Comparison of ENCODE assay signal across 2 cellular contexts in the genomic region with DNA sequence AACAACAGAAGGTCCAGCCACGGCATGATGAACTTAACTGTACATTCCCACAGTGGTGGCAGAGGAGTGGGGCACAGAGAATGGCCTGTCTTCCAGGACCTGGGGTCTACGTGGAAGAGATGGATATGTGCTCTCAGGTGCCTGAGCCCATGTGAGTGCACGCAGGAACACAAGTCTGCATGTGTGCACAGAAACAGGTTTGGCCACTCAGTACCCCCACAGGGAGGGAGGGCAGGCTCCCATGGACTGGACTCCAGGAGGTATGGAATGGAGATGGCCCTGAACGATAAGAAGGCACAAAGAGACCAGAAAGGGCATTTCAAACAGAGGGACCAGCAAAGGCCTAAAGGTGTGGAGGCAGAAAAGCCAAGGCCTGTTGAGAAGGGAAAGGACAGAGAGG.
TF ChIP-seq lines count a peak whose summit lies in the region.

No MANE protein-coding gene starts in this region.

TF ChIP-seq in IMR-90, 13 proteins besides CTCF, POLR2A, EP300 and RAD21:
- TF ChIP-seq MAZ (IDR thresholded peaks at IDR 0.05; ENCODE audit: borderline replicate concordance, low read depth, low read length): no peak
- TF ChIP-seq RCOR1 (IDR thresholded peaks at IDR 0.05; ENCODE audit: insufficient replicate concordance, low read length): no peak
- TF ChIP-seq SMC3 (IDR thresholded peaks at IDR 0.05; ENCODE audit: low read depth, low read length): no peak
- TF ChIP-seq FOS (IDR thresholded peaks at IDR 0.05; ENCODE audit: low read depth, low read length): no peak
- TF ChIP-seq, protein P1, sequence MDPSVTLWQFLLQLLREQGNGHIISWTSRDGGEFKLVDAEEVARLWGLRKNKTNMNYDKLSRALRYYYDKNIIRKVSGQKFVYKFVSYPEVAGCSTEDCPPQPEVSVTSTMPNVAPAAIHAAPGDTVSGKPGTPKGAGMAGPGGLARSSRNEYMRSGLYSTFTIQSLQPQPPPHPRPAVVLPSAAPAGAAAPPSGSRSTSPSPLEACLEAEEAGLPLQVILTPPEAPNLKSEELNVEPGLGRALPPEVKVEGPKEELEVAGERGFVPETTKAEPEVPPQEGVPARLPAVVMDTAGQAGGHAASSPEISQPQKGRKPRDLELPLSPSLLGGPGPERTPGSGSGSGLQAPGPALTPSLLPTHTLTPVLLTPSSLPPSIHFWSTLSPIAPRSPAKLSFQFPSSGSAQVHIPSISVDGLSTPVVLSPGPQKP (IDR thresholded peaks at IDR 0.05; ENCODE audit: borderline replicate concordance, low read depth, low read length): no peak
- TF ChIP-seq NFE2L2 (IDR thresholded peaks at IDR 0.05; ENCODE audit: low read depth, low read length): no peak
- TF ChIP-seq MXI1 (IDR thresholded peaks at IDR 0.05; ENCODE audit: borderline replicate concordance, low read depth, low read length): no peak
- TF ChIP-seq RFX5 (IDR thresholded peaks at IDR 0.05; ENCODE audit: low read depth, low read length): no peak
- no peak for TF ChIP-seq CEBPB (IDR thresholded peaks at IDR 0.05; ENCODE audit: low read depth, low read length)
- TF ChIP-seq BHLHE40 (IDR thresholded peaks at IDR 0.05; ENCODE audit: low read depth, low read length): no peak
- no peak for TF ChIP-seq MAFK (IDR thresholded peaks at IDR 0.05; ENCODE audit: low read depth, low read length)
- no peak for TF ChIP-seq CHD1 (IDR thresholded peaks at IDR 0.05; ENCODE audit: low read depth, low read length)
- TF ChIP-seq, protein P2, sequence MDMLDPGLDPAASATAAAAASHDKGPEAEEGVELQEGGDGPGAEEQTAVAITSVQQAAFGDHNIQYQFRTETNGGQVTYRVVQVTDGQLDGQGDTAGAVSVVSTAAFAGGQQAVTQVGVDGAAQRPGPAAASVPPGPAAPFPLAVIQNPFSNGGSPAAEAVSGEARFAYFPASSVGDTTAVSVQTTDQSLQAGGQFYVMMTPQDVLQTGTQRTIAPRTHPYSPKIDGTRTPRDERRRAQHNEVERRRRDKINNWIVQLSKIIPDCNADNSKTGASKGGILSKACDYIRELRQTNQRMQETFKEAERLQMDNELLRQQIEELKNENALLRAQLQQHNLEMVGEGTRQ (IDR thresholded peaks at IDR 0.05; ENCODE audit: low read depth, low read length): no peak

TF ChIP-seq in H1, 55 proteins besides CTCF, POLR2A, EP300 and RAD21:
- no peak for TF ChIP-seq SP2 (IDR thresholded peaks at IDR 0.05; ENCODE audit: low read length)
- no peak for TF ChIP-seq CHD1 (IDR thresholded peaks at IDR 0.05; ENCODE audit: low read depth, low read length)
- no peak for TF ChIP-seq CBX5 (IDR thresholded peaks at IDR 0.05; ENCODE audit: low read depth, low read length)
- no peak for TF ChIP-seq TBP (IDR thresholded peaks at IDR 0.05; ENCODE audit: low read depth, low read length)
- TF ChIP-seq GABPA (IDR thresholded peaks at IDR 0.05; ENCODE audit: borderline replicate concordance, insufficient read depth, low read length): no peak
- no peak for TF ChIP-seq GTF2F1 (IDR thresholded peaks at IDR 0.05; ENCODE audit: borderline replicate concordance, low read depth, low read length)
- no peak for TF ChIP-seq CEBPB (IDR thresholded peaks at IDR 0.05; ENCODE audit: low read depth, low read length)
- no peak for TF ChIP-seq EGR1 (IDR thresholded peaks at IDR 0.05; ENCODE audit: borderline replicate concordance, low read depth, low read length)
- TF ChIP-seq TAF7 (optimal IDR thresholded peaks at IDR 0.05; ENCODE audit: borderline replicate concordance, low read depth, low read length): no peak
- TF ChIP-seq CREB1 (IDR thresholded peaks at IDR 0.05): no peak
- TF ChIP-seq, protein P3, sequence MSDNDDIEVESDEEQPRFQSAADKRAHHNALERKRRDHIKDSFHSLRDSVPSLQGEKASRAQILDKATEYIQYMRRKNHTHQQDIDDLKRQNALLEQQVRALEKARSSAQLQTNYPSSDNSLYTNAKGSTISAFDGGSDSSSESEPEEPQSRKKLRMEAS (IDR thresholded peaks at IDR 0.05): no peak
- TF ChIP-seq NANOG (IDR thresholded peaks at IDR 0.05; ENCODE audit: insufficient read depth, low read depth, low read length, poor library complexity, severe bottlenecking): no peak
- TF ChIP-seq HDAC2 (IDR thresholded peaks at IDR 0.05; ENCODE audit: borderline replicate concordance in 1 of 2, low read depth in 2 of 2, low read length in 2 of 2): no peak
- no peak for TF ChIP-seq SRF (IDR thresholded peaks at IDR 0.05; ENCODE audit: low read depth, low read length)
- TF ChIP-seq, protein P4, sequence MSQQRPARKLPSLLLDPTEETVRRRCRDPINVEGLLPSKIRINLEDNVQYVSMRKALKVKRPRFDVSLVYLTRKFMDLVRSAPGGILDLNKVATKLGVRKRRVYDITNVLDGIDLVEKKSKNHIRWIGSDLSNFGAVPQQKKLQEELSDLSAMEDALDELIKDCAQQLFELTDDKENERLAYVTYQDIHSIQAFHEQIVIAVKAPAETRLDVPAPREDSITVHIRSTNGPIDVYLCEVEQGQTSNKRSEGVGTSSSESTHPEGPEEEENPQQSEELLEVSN (IDR thresholded peaks at IDR 0.05): no peak
- TF ChIP-seq RNF2 (IDR thresholded peaks at IDR 0.05; ENCODE audit: borderline replicate concordance, low read depth, low read length, missing control alignments, poor library complexity, severe bottlenecking): no peak
- TF ChIP-seq SIN3A (conservative IDR thresholded peaks at IDR 0.05 in 1 of 2, IDR thresholded peaks at IDR 0.05 in 1 of 2; ENCODE audit: low read depth in 1 of 2, low read length in 2 of 2): no peak
- TF ChIP-seq SUZ12 (IDR thresholded peaks at IDR 0.05; ENCODE audit: low read length): no peak
- no peak for TF ChIP-seq JUN (IDR thresholded peaks at IDR 0.05; ENCODE audit: low read depth, low read length)
TF ChIP-seq in H1: peak in this region for 0.
